In the genomic region with DNA sequence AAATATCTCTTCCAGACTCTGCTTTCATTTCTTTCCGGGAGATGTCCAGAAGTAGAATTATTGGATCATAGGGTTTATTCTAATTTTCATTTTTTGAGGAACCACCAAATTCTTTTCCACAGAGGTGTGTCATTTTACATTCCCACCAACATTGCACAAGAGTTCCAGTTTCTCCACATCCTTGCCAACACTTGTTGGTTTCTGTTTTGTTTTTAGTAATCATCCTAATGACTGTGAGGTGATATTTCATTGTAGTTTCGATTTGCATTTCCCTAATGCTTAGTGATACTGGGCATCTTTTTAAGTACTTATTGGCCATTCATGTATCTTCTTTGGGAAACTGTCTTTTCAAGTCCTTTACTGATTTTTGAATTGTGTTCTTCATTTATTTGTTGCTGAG, we compare ENCODE assay signal across 21 cellular contexts.
DNase-seq lines count a peak whose midpoint lies in the region; ATAC-seq, FAIRE-seq and TF ChIP-seq lines count a peak whose summit lies in the region.
"Had no signal": no experiment of that assay in that cellular context is flagged by ENCODE, and none has a peak within 500 bp of the region (broad histone marks: within the 10 kb centered on the region; RNA-seq: fewer than 3 reads in every experiment).

No MANE protein-coding gene starts in this region.

- H2BK120ac ChIP-seq in trophoblast cell (ENCODE audit: insufficient read depth, low read length, poor library complexity) = no peak overlapping the region

- H3K9me3 ChIP-seq in HepG2 (ENCODE audit: low read length) (peaks cover 22% of the 10 kb centered on the region; the same call in 1 of the 2 replicates), right lobe of liver (peaks cover 0 to 3% (median 0%) of the 10 kb centered on the region in 4 donors), trophoblast cell (ENCODE audit: insufficient read depth, low read depth, low read length) (no peaks in the 10 kb centered on the region), MG63 (no peaks in the 10 kb centered on the region)
- H3K9me3 ChIP-seq: Caco-2 had no signal

- WGBS in HepG2 (ENCODE audit: low lambda C conversion rate) = 49% methylated on average over 2 of the region's 2 CpGs
- WGBS in right lobe of liver (ENCODE audit: insufficient coverage, low coverage, low lambda C conversion rate, missing lambda C conversion rate) = 93% methylated on average over 2 of the region's 2 CpGs
- WGBS in trophoblast cell (ENCODE audit: extremely low coverage, insufficient coverage, insufficient read length) = no CpG with 5 or more reads among the region's 2 CpGs

- peaks cover 9% of the 10 kb centered on the region for H3K4me1 Mint-ChIP-seq in type B pancreatic cell (ENCODE audit: unreplicated experiment)

- no peak overlapping the region for H3K23ac ChIP-seq in trophoblast cell (ENCODE audit: low read length)

- no peak overlapping the region for H2BK12ac ChIP-seq in trophoblast cell (ENCODE audit: low read length)

- no peaks in the 10 kb centered on the region for H3K27me3 ChIP-seq in HepG2 (ENCODE audit: control insufficient read depth in 1 of 2, insufficient read depth in 2 of 2, low read length in 2 of 2)
- no peaks in the 10 kb centered on the region for H3K27me3 ChIP-seq in right lobe of liver
- no peaks in the 10 kb centered on the region for H3K27me3 ChIP-seq in trophoblast cell (ENCODE audit: insufficient read depth, low read length)
- H3K27me3 ChIP-seq in MG63 = no peaks in the 10 kb centered on the region

- H3K27ac ChIP-seq in HepG2 (ENCODE audit: extremely low read length, insufficient read depth, low read length) (no peak overlapping the region), right lobe of liver (no peak overlapping the region), trophoblast cell (ENCODE audit: low read depth, low read length) (no peak overlapping the region)

- no peak overlapping the region for H2BK5ac ChIP-seq in trophoblast cell (ENCODE audit: low read depth, low read length, poor library complexity)

- no peak for TF ChIP-seq RAD21 in HepG2 (CRISPR knock-in tag; IDR thresholded peaks at IDR 0.05)

- H3K4me1 ChIP-seq in HepG2 (ENCODE audit: insufficient read depth, low read length) (no peaks in the 10 kb centered on the region), right lobe of liver (no peaks in the 10 kb centered on the region), trophoblast cell (ENCODE audit: control insufficient read depth in 1 of 2, insufficient read depth in 2 of 2, low read length in 2 of 2) (peaks cover 0 to 2% of the 10 kb centered on the region in 2 experiments)

- H3K4me3 Mint-ChIP-seq in type B pancreatic cell = no peak overlapping the region
- H3K4me3 Mint-ChIP-seq: CD4-positive, alpha-beta T cell had no signal

- H4K91ac ChIP-seq in trophoblast cell (ENCODE audit: low read depth, low read length) = no peak overlapping the region

- H2AFZ ChIP-seq in HepG2 (ENCODE audit: low read length) (no peak overlapping the region), trophoblast cell (ENCODE audit: insufficient read depth, low read length, poor library complexity) (no peak overlapping the region)

- no peaks in the 10 kb centered on the region for H3K79me2 ChIP-seq in HepG2 (ENCODE audit: insufficient read depth, low read length)
- H3K79me2 ChIP-seq in trophoblast cell (ENCODE audit: control insufficient read depth, insufficient read depth, low read length, poor library complexity) = no peaks in the 10 kb centered on the region

- H3K4me3 ChIP-seq in HepG2 (replicated peaks in 1 of 3; ENCODE audit: insufficient read depth in 1 of 3, low read depth in 2 of 3, low read length in 3 of 3) = no peak overlapping the region
- H3K4me3 ChIP-seq in right lobe of liver = no peak overlapping the region
- no peak overlapping the region for H3K4me3 ChIP-seq in epithelial cell of esophagus (ENCODE audit: low read length)
- no peak overlapping the region for H3K4me3 ChIP-seq in trophoblast cell (ENCODE audit: low read depth, low read length)
- no peak overlapping the region for H3K4me3 ChIP-seq in MG63

- ATAC-seq in HepG2 = no peak
- no peak for ATAC-seq in right lobe of liver
- ATAC-seq: SK-N-SH treated with all-trans-retinoic acid at 6 μM for 48 hours had no signal

- no peaks in the 10 kb centered on the region for H4K20me1 ChIP-seq in HepG2 (ENCODE audit: insufficient read depth, low read length)

- no peak overlapping the region for H3K27ac Mint-ChIP-seq in type B pancreatic cell
- H3K27ac Mint-ChIP-seq: CD4-positive, alpha-beta T cell had no signal

- DNase-seq in HepG2 (ENCODE audit: low spot score) (no peak), right lobe of liver (no peak), OCI-M1 (lab: John Stamatoyannopoulos, UW) (peak; percentile 13), epithelial cell of esophagus (ENCODE audit: low read depth) (peak; percentile 46), trophoblast cell (peak; percentile 36 to 85), GM10248 (ENCODE audit: extremely low spot score) (no peak), MG63 (no peak), type B pancreatic cell (ENCODE audit: extremely low spot score, unreplicated experiment) (no peak)
- DNase-seq: Caco-2; CD4-positive, alpha-beta T cell; GF-D8; Kasumi-1; NCI-H1105 treated with DMSO at 0.1 percent for 48 hours; NCI-H1694; NCI-H510A; NCI-H748 treated with DMSO at 0.1 percent for 48 hours; SHP77 treated with DMSO at 0.1 percent for 48 hours had no signal

- H3K9ac ChIP-seq in HepG2 (ENCODE audit: insufficient read depth, low read depth, low read length) (no peak overlapping the region), trophoblast cell (ENCODE audit: low read length) (no peak overlapping the region)

- TF ChIP-seq CTCF in HepG2 (CRISPR knock-in tag; IDR thresholded peaks at IDR 0.05) (no peak), right lobe of liver (IDR thresholded peaks at IDR 0.05) (no peak), epithelial cell of esophagus (IDR thresholded peaks at IDR 0.05; ENCODE audit: insufficient read depth, low read depth, low read length, missing control alignments) (no peak), GM10248 (IDR thresholded peaks at IDR 0.05; ENCODE audit: control extremely low read depth, extremely low read depth, low read depth, missing control alignments) (no peak), type B pancreatic cell (conservative IDR thresholded peaks at IDR 0.05) (no peak)

- no peak overlapping the region for H4K8ac ChIP-seq in trophoblast cell (ENCODE audit: low read depth, low read length)

- H3K36me3 ChIP-seq in HepG2 (replicated peaks in 1 of 2; ENCODE audit: control insufficient read depth in 1 of 2, insufficient read depth in 2 of 2, low read length in 2 of 2) (no peaks in the 10 kb centered on the region), right lobe of liver (no peaks in the 10 kb centered on the region), trophoblast cell (ENCODE audit: control insufficient read depth in 1 of 2, insufficient read depth in 2 of 2, low read length in 2 of 2) (no peaks in the 10 kb centered on the region), MG63 (no peaks in the 10 kb centered on the region)

- no peak overlapping the region for H3K4ac ChIP-seq in trophoblast cell (ENCODE audit: low read depth, low read length)

- H3K36me3 Mint-ChIP-seq in type B pancreatic cell = peaks cover 4% of the 10 kb centered on the region

- POLR2A ChIA-PET in HepG2 (lab: Yijun Ruan, JAX) = no interaction called here
- POLR2A ChIA-PET in GM10248 (lab: Yijun Ruan, JAX) = no interaction called here

- in situ Hi-C loops in HepG2 (cut with HindIII; ENCODE audit: extremely low pct_ligation_motif_present, low pct_unique_long_range_greater_than_20kb) = no loop called here

- intact Hi-C loops in HepG2 (cut with micrococcal nuclease; ENCODE audit: unreplicated experiment) (no loop called here), right lobe of liver (cut with DNase I) (no loop called here)

- TF ChIP-seq EP300 in HepG2 (IDR thresholded peaks at IDR 0.05; ENCODE audit: low read depth in 2 of 2, low read length in 2 of 2) (no peak), HepG2 (CRISPR knock-in tag; IDR thresholded peaks at IDR 0.05; ENCODE audit: borderline replicate concordance) (no peak)

- no peaks in the 10 kb centered on the region for H3K27me3 Mint-ChIP-seq in type B pancreatic cell
- H3K27me3 Mint-ChIP-seq: CD4-positive, alpha-beta T cell had no signal

- peaks cover under 1% of the 10 kb centered on the region for H3K79me1 ChIP-seq in trophoblast cell (ENCODE audit: low read length)

- CTCF ChIA-PET in HepG2 (lab: Yijun Ruan, JAX; ENCODE audit: low intra/inter-chr PET ratio, low total read pairs) (no interaction called here), GM10248 (lab: Yijun Ruan, JAX) (no interaction called here)

- no peak overlapping the region for H3K14ac ChIP-seq in trophoblast cell (ENCODE audit: low read length)

- FAIRE-seq in HepG2 (lab: Jason Lieb, UNC) = no peak
- FAIRE-seq: GM12891, GM18507, H1 had no signal

- no peak overlapping the region for H2AK5ac ChIP-seq in trophoblast cell (ENCODE audit: low read length)

- TF ChIP-seq POLR2A in HepG2 (IDR thresholded peaks at IDR 0.05; ENCODE audit: insufficient read depth in 1 of 2, low read depth in 2 of 2, low read length in 2 of 2) = no peak
- no peak for TF ChIP-seq POLR2A in right lobe of liver (IDR thresholded peaks at IDR 0.05)

- H3K4me2 ChIP-seq in HepG2 (ENCODE audit: low read depth, low read length) = no peak overlapping the region
- no peak overlapping the region for H3K4me2 ChIP-seq in trophoblast cell (ENCODE audit: low read length)

- no peak overlapping the region for H4K12ac ChIP-seq in trophoblast cell (ENCODE audit: low read depth, low read length)

- peaks cover 9% of the 10 kb centered on the region for H3K9me3 Mint-ChIP-seq in type B pancreatic cell

- BruUV-seq in HepG2 (replicated peaks; lab: Mats Ljungman, UMichigan) = no TSS peak

- H3K18ac ChIP-seq in trophoblast cell (ENCODE audit: low read length) = no peak overlapping the region

TF ChIP-seq in HepG2, 621 proteins besides CTCF, POLR2A, EP300 and RAD21:
- no peak for TF ChIP-seq ADNP (CRISPR knock-in tag; IDR thresholded peaks at IDR 0.05)
- TF ChIP-seq ZNF7 (CRISPR knock-in tag; IDR thresholded peaks at IDR 0.05) = peak; percentile 54; the same call in 1 of the 2 replicates
- no peak for TF ChIP-seq ZNF616 (CRISPR knock-in tag; IDR thresholded peaks at IDR 0.05; ENCODE audit: low read depth)
TF ChIP-seq in HepG2: peak in this region for 1.

Comparison
In these comparisons a context has a peak if more than half of its experiments do, and no peak if none do; other contexts are left out.
1. DNase-seq: peak in OCI-M1 (single experiment), epithelial cell of esophagus (single experiment) and trophoblast cell (2 of 2); none in HepG2 (single experiment), right lobe of liver (0 of 3), GM10248 (single experiment), MG63 (single experiment) and type B pancreatic cell (single experiment).